10 cellular contexts compared by ENCODE assay signal in genomic region chr3:100893590-100893989, GRCh38.
DNase-seq lines count a peak whose midpoint lies in the region; ATAC-seq, FAIRE-seq and TF ChIP-seq lines count a peak whose summit lies in the region.
"Had no signal": no experiment of that assay in that cellular context is flagged by ENCODE, and none has a peak within 500 bp of the region (broad histone marks: within the 10 kb centered on the region; RNA-seq: fewer than 3 reads in every experiment).

No MANE protein-coding gene starts in this region.

- H3K27me3 ChIP-seq in heart left ventricle (no peaks in the 10 kb centered on the region), adrenal gland (no peaks in the 10 kb centered on the region), keratinocyte (ENCODE audit: control insufficient read depth, extremely low read depth, insufficient read depth, low read length) (no peaks in the 10 kb centered on the region)

- no peak overlapping the region for H3K4me2 ChIP-seq in keratinocyte (ENCODE audit: control insufficient read depth, extremely low read depth, insufficient read depth, low read depth, low read length)

- H3K9me3 ChIP-seq in heart left ventricle (no peaks in the 10 kb centered on the region), adrenal gland (replicated peaks in 1 of 3) (no peaks in the 10 kb centered on the region), keratinocyte (ENCODE audit: control insufficient read depth, low read depth, low read length) (no peaks in the 10 kb centered on the region)

- H3K36me3 ChIP-seq in heart left ventricle (peaks cover 0 to 12% (median 0%) of the 10 kb centered on the region in 9 donors), adrenal gland (replicated peaks in 1 of 2) (no peaks in the 10 kb centered on the region), keratinocyte (ENCODE audit: control insufficient read depth in 2 of 2, extremely low read depth in 1 of 2, insufficient read depth in 2 of 2, low read length in 2 of 2) (no peaks in the 10 kb centered on the region)

- H3K9me1 ChIP-seq in keratinocyte (ENCODE audit: control insufficient read depth, extremely low read depth, insufficient read depth, low read length): no peaks in the 10 kb centered on the region

- dilution Hi-C loops in keratinocyte (cut with MboI; ENCODE audit: extremely low pct_ligation_motif_present, low sequenced_read_pairs): loop anchor here (25.0 kb wide), 1 partner anchor 106 kb away; no protein-coding TSS in a partner anchor

- TF ChIP-seq POLR2A in heart left ventricle (IDR thresholded peaks at IDR 0.05) (no peak), adrenal gland (IDR thresholded peaks at IDR 0.05) (no peak)

- 6 to 16% (median 13%) methylated on average over 1 of the region's 1 CpG for WGBS in heart left ventricle, 4 donors
- 9 to 20% (median 11%) methylated on average over 1 of the region's 1 CpG for WGBS in adrenal gland, 4 donors

- peak; percentile 73 for FAIRE-seq in keratinocyte (lab: Jason Lieb, UNC)

- H3K4me3 ChIP-seq in heart left ventricle (no peak overlapping the region), adrenal gland (no peak overlapping the region), keratinocyte (ENCODE audit: control insufficient read depth in 2 of 3, extremely low read depth in 1 of 3, insufficient read depth in 2 of 3, low read depth in 1 of 3, low read length in 3 of 3) (no peak overlapping the region)

- H3K4me1 ChIP-seq in heart left ventricle (peaks cover 0 to 10% (median 0%) of the 10 kb centered on the region in 12 donors), adrenal gland (replicated peaks in 1 of 2) (no peaks in the 10 kb centered on the region), keratinocyte (ENCODE audit: control insufficient read depth, extremely low read depth, insufficient read depth, low read length) (no peaks in the 10 kb centered on the region)

- H4K20me1 ChIP-seq in keratinocyte (ENCODE audit: control insufficient read depth, extremely low read depth, insufficient read depth, low read length): no peaks in the 10 kb centered on the region

- TF ChIP-seq CTCF in heart left ventricle (IDR thresholded peaks at IDR 0.05) (peak in 10 of 12 donors; percentile 18 to 53 (median 44)), adrenal gland (IDR thresholded peaks at IDR 0.05) (peak; percentile 19 to 85 (median 55)), keratinocyte (optimal IDR thresholded peaks at IDR 0.05 in 1 of 3, IDR thresholded peaks at IDR 0.05 in 1 of 3, conservative IDR thresholded peaks at IDR 0.05 in 1 of 3; ENCODE audit: extremely low read depth in 1 of 3, insufficient read depth in 2 of 3, low read length in 3 of 3) (peak; percentile 76 to 84 (median 80))

- H3K27ac ChIP-seq in heart left ventricle (peak overlapping the region in 1 of 12 donors; percentile 61), adrenal gland (no peak overlapping the region), keratinocyte (ENCODE audit: control insufficient read depth, insufficient read depth, low read length) (no peak overlapping the region)

- no peak overlapping the region for H2AFZ ChIP-seq in keratinocyte (ENCODE audit: control insufficient read depth, low read length)

- DNase-seq in heart left ventricle (no peak), cardiac septum (ENCODE audit: low spot score) (no peak), adrenal gland (peak in 5 of 7 donors; percentile 26 to 63 (median 44)), keratinocyte (ENCODE audit: low read depth, low spot score) (no peak), NCI-H1092 (lab: John Stamatoyannopoulos, UW) (no peak)
- DNase-seq: activated naive CD8-positive, alpha-beta T cell treated with anti-CD3 and anti-CD28 coated beads, Interleukin-2, amount 10 ng/mL, durations not matched to agents 7 days and 5 days; SHP77 had no signal

- H3K79me2 ChIP-seq in keratinocyte (ENCODE audit: control insufficient read depth, insufficient read depth, low read length): no peaks in the 10 kb centered on the region

- ATAC-seq in heart left ventricle: peak; percentile 47 to 59 (median 50)
- ATAC-seq in GM19035 (IDR thresholded peaks at IDR 0.05; ENCODE audit: unreplicated experiment): no peak
- no peak for ATAC-seq in HG03097 (IDR thresholded peaks at IDR 0.05; ENCODE audit: low FRiP score, unreplicated experiment)
- no peak for ATAC-seq in HG02970 (IDR thresholded peaks at IDR 0.05; ENCODE audit: low FRiP score, unreplicated experiment)

- H3K9ac ChIP-seq in keratinocyte (ENCODE audit: control insufficient read depth, extremely low read depth, insufficient read depth, low read length): no peak overlapping the region

- intact Hi-C loops in heart left ventricle (cut with DNase I) (loop anchor here in 8 of 10 donors (1.0 to 10.0 kb wide), 5 partner anchors 301 to 491 kb away; no protein-coding TSS in a partner anchor), cardiac septum (cut with DNase I) (loop anchor here (5.0 kb wide), 1 partner anchor 304 kb away; no protein-coding TSS in a partner anchor), adrenal gland (cut with DNase I) (loop anchor here (5.0 to 10.0 kb wide), 2 partner anchors 301 to 304 kb away; no protein-coding TSS in a partner anchor)

Comparison
In these comparisons a context has a peak if more than half of its experiments do, and no peak if none do; other contexts are left out.
1. ATAC-seq: peak in heart left ventricle (4 of 4); none in GM19035 (single experiment), HG03097 (single experiment) and HG02970 (single experiment).
2. DNase-seq: peak in adrenal gland (5 of 7); none in heart left ventricle (0 of 5), cardiac septum (single experiment), keratinocyte (single experiment) and NCI-H1092 (single experiment).
3. Peak in every context shown above with its lines, with median percentiles within 50 percentile points of each other: CTCF ChIP-seq.